Comparison of ENCODE assay signal across 16 cellular contexts in genomic region chr1:111921948-111922347, GRCh38.
"Had no signal": no experiment of that assay in that cellular context is flagged by ENCODE, and none has a peak within 500 bp of the region (broad histone marks: within the 10 kb centered on the region; RNA-seq: fewer than 3 reads in every experiment).

No MANE protein-coding gene starts in this region.

- H3K4me3 ChIP-seq: breast epithelium, lower lobe of right lung had no signal

- H3K27me3 ChIP-seq: breast epithelium had no signal

- H3K4me1 ChIP-seq: breast epithelium, foreskin keratinocyte, parathyroid adenoma had no signal

- H3K27ac ChIP-seq: breast epithelium, foreskin keratinocyte, lower lobe of right lung, parathyroid adenoma had no signal

- H3K36me3 ChIP-seq: breast epithelium, lower lobe of right lung had no signal

- H3K9me3 ChIP-seq: breast epithelium, lower lobe of right lung had no signal

- ATAC-seq: effector memory CD8-positive, alpha-beta T cell; foreskin keratinocyte; left lobe of liver; lower lobe of right lung; right cardiac atrium; stimulated activated memory B cell treated with anti-CD40 and anti-IgM and Interleukin-4, amounts not matched to agents 10 μg/mL and 1 μg/mL and 100 μg/mL, for 72 hours; stimulated activated naive CD8-positive, alpha-beta T cell treated with anti-CD3 and anti-CD28 coated beads, Interleukin-15, amount 100 ng/mL, for 72 hours had no signal

- DNase-seq: effector memory CD8-positive, alpha-beta T cell; foreskin keratinocyte; kidney glomerular epithelial cell; lower lobe of right lung; mesenchymal stem cell; naive B cell; occipital lobe; right cardiac atrium; stimulated activated CD4-positive, alpha-beta T cell treated with anti-CD3 and anti-CD28 coated beads, Interleukin-15, amount 100 ng/mL, for 24 hours; stimulated activated CD4-positive, alpha-beta T cell treated with anti-CD3 and anti-CD28 coated beads, Interleukin-1b, Interleukin-23, amount 100 ng/mL, for 48 hours; stimulated activated CD4-positive, alpha-beta T cell treated with anti-CD3 and anti-CD28 coated beads, Interleukin-4, amount 100 ng/mL, for 24 hours; stimulated activated naive CD8-positive, alpha-beta T cell treated with anti-CD3 and anti-CD28 coated beads, Interleukin-15, amount 100 ng/mL, for 72 hours had no signal
